20 cellular contexts compared by ENCODE assay signal in genomic region chr3:45848392-45848791, GRCh38.
"Had no signal": no experiment of that assay in that cellular context is flagged by ENCODE, and none has a peak within 500 bp of the region (broad histone marks: within the 10 kb centered on the region; RNA-seq: fewer than 3 reads in every experiment).

No MANE protein-coding gene starts in this region.

- DNase-seq: dorsolateral prefrontal cortex; effector CD4-positive, alpha-beta T cell; immature natural killer cell; islet precursor cell; kidney glomerular epithelial cell; mesenchymal stem cell; mucosa of descending colon; naive B cell; pancreas; stimulated activated CD4-positive, alpha-beta T cell treated with anti-CD3 and anti-CD28 coated beads, Interleukin-12 subunit alpha, Interleukin-12 subunit beta, amount 100 ng/mL, for 4 hours; stimulated activated CD4-positive, alpha-beta T cell treated with anti-CD3 and anti-CD28 coated beads, Interleukin-1b, Interleukin-23, amount 100 ng/mL, for 48 hours; stimulated activated CD4-positive, alpha-beta T cell treated with anti-CD3 and anti-CD28 coated beads, Interleukin-4, amount 100 ng/mL, for 1 hour; stimulated activated CD8-positive, alpha-beta memory T cell treated with anti-CD3 and anti-CD28 coated beads, Interleukin-4, amount 100 ng/mL, for 48 hours; stimulated activated naive CD4-positive, alpha-beta T cell; stimulated activated naive CD8-positive, alpha-beta T cell treated with anti-CD3 and anti-CD28 coated beads, Interleukin-15, amount 100 ng/mL, for 72 hours; thyroid gland; trophoblast cell had no signal

- H3K27ac ChIP-seq: neutrophil, pancreas, suprapubic skin, thyroid gland, vagina had no signal
